ENCODE assay signal across 9 cellular contexts in the genomic region with DNA sequence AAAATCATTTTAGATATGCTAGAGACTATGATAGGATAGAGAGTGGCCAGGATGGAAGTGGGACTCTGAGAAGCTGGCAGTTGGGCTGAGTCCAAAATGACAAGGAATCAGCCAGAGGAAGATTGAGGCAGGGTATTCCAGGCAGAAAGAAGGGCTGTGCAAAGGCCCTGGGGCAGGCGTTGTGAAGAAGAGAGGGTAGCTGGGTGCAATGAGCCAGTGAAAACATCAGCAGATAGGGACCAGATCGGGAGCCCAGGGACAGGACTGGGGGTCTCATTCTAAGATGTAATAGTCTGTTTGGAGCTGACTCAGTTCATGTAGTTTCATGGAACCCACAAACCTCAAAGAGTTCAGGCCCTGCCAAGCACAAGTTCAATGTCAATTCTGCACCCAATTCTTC.
"Had no signal": no experiment of that assay in that cellular context is flagged by ENCODE, and none has a peak within 500 bp of the region (broad histone marks: within the 10 kb centered on the region; RNA-seq: fewer than 3 reads in every experiment).

No MANE protein-coding gene starts in this region.

- H3K4me3 Mint-ChIP-seq: H9, HFFc6 had no signal

- H3K9ac ChIP-seq: KMS-11 had no signal

- DNase-seq: GOT3, HCEC 1CT, HFFc6, IMR-90, KBM-7 had no signal

- H3K4me2 ChIP-seq: KMS-11 had no signal

- H3K27ac ChIP-seq: KMS-11 had no signal

- FAIRE-seq: H54, HTR-8/SVneo had no signal

- H3K27ac Mint-ChIP-seq: HFFc6 had no signal
